In genomic region chr3:157127831-157128767, GRCh38 we compare ENCODE assay signal across 9 cellular contexts. TPM values are rescaled to one million over a fixed set of nuclear protein-coding genes. Genes with fewer than 3 reads are reported as not detected.
DNase-seq lines count a peak whose midpoint lies in the region; ATAC-seq, FAIRE-seq and TF ChIP-seq lines count a peak whose summit lies in the region.
"Had no signal": no experiment of that assay in that cellular context is flagged by ENCODE, and none has a peak within 500 bp of the region (broad histone marks: within the 10 kb centered on the region; RNA-seq: fewer than 3 reads in every experiment).

No MANE protein-coding gene starts in this region.

- H3K4me3 ChIP-seq in A549 (no peak overlapping the region), retinal pigment epithelial cell (ENCODE audit: low read length) (no peak overlapping the region)

- no peak for TF ChIP-seq CTCF in A549 (IDR thresholded peaks at IDR 0.05)
- no peak for TF ChIP-seq CTCF in retinal pigment epithelial cell (conservative IDR thresholded peaks at IDR 0.05; ENCODE audit: low read depth, low read length)

- no peak; a peak in 1 of 5 replicates for TF ChIP-seq RAD21 in A549 (conservative IDR thresholded peaks at IDR 0.05 in 1 of 2, IDR thresholded peaks at IDR 0.05 in 1 of 2)

- WGBS in A549 (ENCODE audit: missing lambda C conversion rate) = 38% methylated on average over 8 of the region's 8 CpGs

- no peaks in the 10 kb centered on the region for H3K9me3 ChIP-seq in A549

- TF ChIP-seq POLR2A in A549 (IDR thresholded peaks at IDR 0.05; ENCODE audit: low read length) = no peak

- no peak for TF ChIP-seq EP300 in A549 (IDR thresholded peaks at IDR 0.05)

- no peak for FAIRE-seq in A549 (lab: Jason Lieb, UNC)
- FAIRE-seq: G401.6 had no signal

- H3K4me2 ChIP-seq in A549 = peak overlapping the region; percentile 35

- DNase-seq in A549 (ENCODE audit: low read depth in 1 of 2, low spot score in 1 of 2) (peak; percentile 50 to 69), NCI-H2196 (lab: John Stamatoyannopoulos, UW; ENCODE audit: unreplicated experiment) (peak; percentile 51), activated T-cell treated with anti-CD3 and anti-CD28 coated beads for 48 hours (ENCODE audit: low read depth) (peak; percentile 69), fibroblast of peridontal ligament (ENCODE audit: extremely low read depth) (peak; percentile 57), retinal pigment epithelial cell (ENCODE audit: low read depth) (peak; percentile 75), middle frontal gyrus (ENCODE audit: extremely low spot score, low spot score) (no peak), posterior cingulate gyrus (no peak)

- CTCF ChIA-PET in A549 (lab: Yijun Ruan, JAX) = interaction anchor here (0.7 to 10.9 kb wide), 12 partner anchors 10 to 896 kb away, joined by 3 to 72 read pairs (median 3); partner anchors contain the start of genes CCNL1 and SSR3

- H3K4me1 ChIP-seq in A549 = peaks cover 71% of the 10 kb centered on the region

- peak; percentile 61 to 71 for ATAC-seq in A549
- peak; percentile 42 for ATAC-seq in GM21390 (IDR thresholded peaks at IDR 0.05; ENCODE audit: unreplicated experiment)

- intact Hi-C loops in posterior cingulate gyrus (cut with DNase I) = loop anchor here (2.0 kb wide), 1 partner anchor 39 kb away; no protein-coding TSS in a partner anchor

- POLR2A ChIA-PET in A549 (lab: Yijun Ruan, JAX) = interaction anchor here (0.6 to 8.0 kb wide), 5 partner anchors 10 to 574 kb away, joined by 3 to 69 read pairs (median 3); partner anchors contain the start of genes SSR3 and TIPARP

- H3K27ac ChIP-seq in A549 = peak overlapping the region; percentile 77 to 80

TF ChIP-seq in A549, 52 proteins besides CTCF, POLR2A, EP300 and RAD21:
- TF ChIP-seq RARB (CRISPR knock-in tag; IDR thresholded peaks at IDR 0.05) (no peak), PBX3 (IDR thresholded peaks at IDR 0.05) (no peak), FOSL2 (IDR thresholded peaks at IDR 0.05) (0 out of 2 replicates have a peak, but pooled peaks have one; percentile 17), FOSL2 (CRISPR knock-in tag; IDR thresholded peaks at IDR 0.05) (peak; percentile 67), CHD4 (IDR thresholded peaks at IDR 0.05; ENCODE audit: borderline replicate concordance) (no peak), CEBPB (IDR thresholded peaks at IDR 0.05) (no peak), BHLHE40 (IDR thresholded peaks at IDR 0.05; ENCODE audit: low read depth, low read length) (no peak), TFCP2L1 (CRISPR knock-in tag; IDR thresholded peaks at IDR 0.05) (no peak), SMC3 (IDR thresholded peaks at IDR 0.05) (no peak), USF2 (IDR thresholded peaks at IDR 0.05) (peak; percentile 56), ZC3H11A (IDR thresholded peaks at IDR 0.05) (no peak), MAX (IDR thresholded peaks at IDR 0.05) (peak; percentile 58), EHMT2 (IDR thresholded peaks at IDR 0.05; ENCODE audit: low read depth) (no peak), HOXB5 (CRISPR knock-in tag; IDR thresholded peaks at IDR 0.05) (no peak; the same call in 1 of the 2 replicates), NFE2L2 (conservative IDR thresholded peaks at IDR 0.05; ENCODE audit: low read length) (no peak), CBX2 (IDR thresholded peaks at IDR 0.05; ENCODE audit: borderline replicate concordance, low read depth) (no peak), GATA3 (IDR thresholded peaks at IDR 0.05; ENCODE audit: borderline replicate concordance) (no peak), EHF (CRISPR knock-in tag; IDR thresholded peaks at IDR 0.05) (peak; percentile 34; the same call in 1 of the 2 replicates), RFX5 (IDR thresholded peaks at IDR 0.05) (no peak), ELK1 (IDR thresholded peaks at IDR 0.05; ENCODE audit: low read depth, low read length) (no peak), JUNB (IDR thresholded peaks at IDR 0.05) (peak; percentile 33; the same call in 1 of the 2 replicates), FOSB (CRISPR knock-in tag; IDR thresholded peaks at IDR 0.05) (no peak), JUN (IDR thresholded peaks at IDR 0.05) (0 out of 5 replicates have a peak, but pooled peaks of 1 of the 2 experiments have one; percentile 23)

RNA-seq across cellular contexts. Expression of gene CCNL1, which starts 31.8 kb away (rescaled TPM):
- polyA plus RNA-seq in A549 (2011; rRNA removed) (130 and 170 TPM in 2 replicates), A549 (2017; fragmentation: RNase III; extraction: RNeasy Plus Mini Kit Qiagen cat#74134 plus additional on column Dnase treatment) (39.7 to 51.3 TPM (median 45.1 TPM) in 3 replicates)
- 39.2 and 43.3 TPM in 2 replicates for polyA plus RNA-seq in A549 (2012; cell fraction: cytosol; rRNA removed)
- 258 and 267 TPM in 2 replicates for polyA plus RNA-seq in A549 (2012; cell fraction: nucleus; rRNA removed)
- polyA minus RNA-seq in A549 (2011; rRNA and poly(A)+ RNA removed) = 111 and 159 TPM in 2 replicates

Comparison
In these comparisons a context has a peak if more than half of its experiments do, and no peak if none do; other contexts are left out.
1. DNase-seq: peak in A549 (2 of 2), NCI-H2196 (single experiment), activated T-cell treated with anti-CD3 and anti-CD28 coated beads for 48 hours (single experiment), fibroblast of peridontal ligament (single experiment) and retinal pigment epithelial cell (single experiment); none in middle frontal gyrus (single experiment) and posterior cingulate gyrus (0 of 10).